In the genomic region with DNA sequence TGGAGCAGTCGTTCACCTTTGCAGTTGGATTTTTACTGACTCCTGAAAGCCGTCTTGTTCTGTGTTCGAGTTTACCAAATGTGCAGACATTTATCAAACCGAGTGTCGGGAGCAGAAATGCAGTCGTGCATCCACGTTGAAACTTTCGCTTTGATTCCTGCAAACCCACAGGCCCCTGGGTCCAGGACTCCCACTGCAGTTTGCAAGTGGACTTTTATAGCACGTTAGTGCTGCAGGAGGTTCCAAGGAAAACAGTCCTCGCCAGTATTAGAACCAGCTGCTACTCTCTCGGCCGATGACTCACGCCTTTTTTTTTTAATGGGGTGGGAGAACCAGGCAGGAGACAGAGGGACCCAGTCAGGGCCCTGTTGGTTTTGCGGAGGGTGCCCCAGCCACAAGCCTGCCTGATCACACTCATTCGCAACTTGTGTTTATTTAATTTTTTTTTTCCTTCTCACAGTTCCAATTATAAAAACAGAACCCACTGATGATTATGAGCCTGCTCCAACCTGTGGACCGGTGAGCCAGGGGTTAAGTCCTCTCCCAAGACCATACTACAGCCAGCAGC, we compare ENCODE assay signal across 8 cellular contexts.
DNase-seq lines count a peak whose midpoint lies in the region; ATAC-seq and TF ChIP-seq lines count a peak whose summit lies in the region.

No MANE protein-coding gene starts in this region.

- no peaks in the 10 kb centered on the region for H3K4me1 ChIP-seq in muscle layer of colon (ENCODE audit: insufficient read depth, low read length)

- ATAC-seq in HG02938 (IDR thresholded peaks at IDR 0.05; ENCODE audit: unreplicated experiment) = no peak

- H3K27ac ChIP-seq in muscle layer of colon (ENCODE audit: low read depth, low read length) = peak overlapping the region; percentile 13

- H3K36me3 ChIP-seq in muscle layer of colon (ENCODE audit: insufficient read depth, low read length) = peaks cover 16% of the 10 kb centered on the region

- H3K4me3 ChIP-seq in AG04449 (ENCODE audit: low read depth, low read length) = peak overlapping the region; percentile 45
- peak overlapping the region; percentile 40 for H3K4me3 ChIP-seq in choroid plexus epithelial cell (ENCODE audit: low read depth, low read length)
- no peak overlapping the region for H3K4me3 ChIP-seq in muscle layer of colon (ENCODE audit: low read depth in 1 of 2, low read length in 2 of 2)

- DNase-seq in AG04449 (ENCODE audit: low read depth, low spot score) (peak; percentile 81), HS-5 (ENCODE audit: low read depth) (peak; percentile 28), choroid plexus epithelial cell (ENCODE audit: low read depth) (peak; percentile 89), LoVo (ENCODE audit: low spot score) (no peak), NCI-H524 (lab: John Stamatoyannopoulos, UW) (no peak)
- no peak for DNase-seq in stimulated activated CD4-positive, alpha-beta T cell treated with anti-CD3 and anti-CD28 coated beads, Interleukin-4, amount 100 ng/mL, for 4 hours

- CTCF ChIA-PET in AG04449 (lab: Yijun Ruan, JAX) = interaction anchor here (0.6 to 0.9 kb wide), 2 partner anchors 16 to 107 kb away, joined by 3 read pairs; no protein-coding TSS in a partner anchor

- POLR2A ChIA-PET in AG04449 (lab: Yijun Ruan, JAX) = interaction anchor here (0.6 to 1.4 kb wide), 2 partner anchors 21 to 195 kb away, joined by 3 to 6 read pairs; no protein-coding TSS in a partner anchor

- TF ChIP-seq CTCF in AG04449 (IDR thresholded peaks at IDR 0.05; ENCODE audit: insufficient read depth, low read length, missing control alignments) (no peak), choroid plexus epithelial cell (conservative IDR thresholded peaks at IDR 0.05; ENCODE audit: low read depth, low read length) (no peak)

- H3K9ac ChIP-seq in muscle layer of colon (ENCODE audit: low read length) = no peak overlapping the region

- no peaks in the 10 kb centered on the region for H3K9me3 ChIP-seq in muscle layer of colon (ENCODE audit: low read length)

- no peaks in the 10 kb centered on the region for H3K27me3 ChIP-seq in muscle layer of colon (ENCODE audit: control insufficient read depth in 1 of 2, insufficient read depth in 2 of 2, low read length in 2 of 2)

Comparison
In these comparisons a context has a peak if more than half of its experiments do, and no peak if none do; other contexts are left out.
1. DNase-seq: peak in AG04449 (single experiment), HS-5 (single experiment) and choroid plexus epithelial cell (single experiment); none in LoVo (single experiment), NCI-H524 (0 of 2) and stimulated activated CD4-positive, alpha-beta T cell treated with anti-CD3 and anti-CD28 coated beads, Interleukin-4, amount 100 ng/mL, for 4 hours (0 of 2).
2. H3K4me3 ChIP-seq: peak in AG04449 (single experiment) and choroid plexus epithelial cell (single experiment); none in muscle layer of colon (0 of 2).